ENCODE assay signal across 19 cellular contexts in the genomic region with DNA sequence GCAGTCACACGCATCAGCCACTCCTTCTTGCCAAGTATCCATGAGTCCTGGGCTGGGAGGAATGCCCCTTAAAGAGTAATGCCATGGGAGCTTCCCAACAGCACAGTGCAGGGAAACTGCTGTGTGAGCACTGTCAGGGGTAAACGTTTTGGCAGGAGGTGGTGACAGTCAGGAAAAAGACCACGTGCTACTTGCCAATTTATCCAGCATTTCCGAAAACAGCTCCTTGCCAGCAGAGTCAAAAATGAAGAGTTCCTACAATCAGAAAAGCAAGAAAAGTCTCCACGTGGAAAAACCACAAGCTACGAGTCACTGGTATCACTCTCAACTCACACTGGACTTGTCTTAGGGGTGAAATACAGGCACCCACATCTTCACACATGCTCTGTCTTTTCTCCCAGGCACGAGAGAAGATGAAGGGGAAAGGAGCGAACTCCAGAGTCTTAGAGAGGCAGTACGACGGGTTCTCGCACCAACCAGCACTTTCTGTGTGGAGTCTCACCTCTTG. TPM values are rescaled to one million over a fixed set of nuclear protein-coding genes. Genes with fewer than 3 reads are reported as not detected.
DNase-seq lines count a peak whose midpoint lies in the region; ATAC-seq and TF ChIP-seq lines count a peak whose summit lies in the region.
"Had no signal": no experiment of that assay in that cellular context is flagged by ENCODE, and none has a peak within 500 bp of the region (broad histone marks: within the 10 kb centered on the region; RNA-seq: fewer than 3 reads in every experiment).

No MANE protein-coding gene starts in this region.

- no peak overlapping the region for H3K4me3 ChIP-seq in AG10803 (ENCODE audit: low read length)
- no peak overlapping the region for H3K4me3 ChIP-seq in Karpas-422 (ENCODE audit: low read length)
- H3K4me3 ChIP-seq: transverse colon had no signal

- no peak for TF ChIP-seq CTCF in AG10803 (conservative IDR thresholded peaks at IDR 0.05; ENCODE audit: low read length)
- no peak for TF ChIP-seq CTCF in Calu3 (IDR thresholded peaks at IDR 0.05; ENCODE audit: unreplicated experiment)

- H3K36me3 Mint-ChIP-seq in T-helper 17 cell (ENCODE audit: low read depth) (no peaks in the 10 kb centered on the region), Calu3 (ENCODE audit: insufficient read depth, unreplicated experiment) (no peaks in the 10 kb centered on the region)

- no peaks in the 10 kb centered on the region for H3K9me2 ChIP-seq in Karpas-422 (replicated peaks; ENCODE audit: insufficient read depth, low read length)

- H3K9me3 ChIP-seq in Karpas-422 (ENCODE audit: low read length) (no peaks in the 10 kb centered on the region), T-helper 17 cell (ENCODE audit: control insufficient read depth, low read length, poor library complexity, severe bottlenecking) (no peaks in the 10 kb centered on the region)
- H3K9me3 ChIP-seq: Caco-2, neutrophil, transverse colon had no signal

- H3K4me3 Mint-ChIP-seq in T-helper 17 cell: no peak overlapping the region
- no peak overlapping the region for H3K4me3 Mint-ChIP-seq in Calu3 (ENCODE audit: low read depth, unreplicated experiment)
- H3K4me3 Mint-ChIP-seq: effector memory CD8-positive, alpha-beta T cell had no signal

- H2AFZ ChIP-seq in Karpas-422 (ENCODE audit: low read length): no peak overlapping the region

- no peaks in the 10 kb centered on the region for H3K27me3 ChIP-seq in Karpas-422 (ENCODE audit: low read length)
- H3K27me3 ChIP-seq: neutrophil, transverse colon had no signal

- H3K9ac ChIP-seq in Karpas-422 (ENCODE audit: low read length): no peak overlapping the region

- H3K36me3 ChIP-seq in Karpas-422 (ENCODE audit: insufficient read depth, low read length): no peaks in the 10 kb centered on the region
- H3K36me3 ChIP-seq: transverse colon had no signal

- H3K27ac ChIP-seq in Karpas-422 (ENCODE audit: low read length): no peak overlapping the region
- peak overlapping the region; percentile 83 for H3K27ac ChIP-seq in cingulate gyrus (ENCODE audit: low read depth, low read length)
- H3K27ac ChIP-seq: neutrophil, transverse colon had no signal

- no peak for ATAC-seq in T-helper 17 cell
- ATAC-seq: effector memory CD8-positive, alpha-beta T cell; SK-N-SH treated with all-trans-retinoic acid at 6 μM for 48 hours had no signal

- intact Hi-C loops in Calu3 (cut with micrococcal nuclease; ENCODE audit: unreplicated experiment): no loop called here

- H3K9me3 Mint-ChIP-seq in Calu3 (ENCODE audit: low read depth, unreplicated experiment): no peaks in the 10 kb centered on the region
- H3K9me3 Mint-ChIP-seq: activated T-helper 2 cell treated with anti-CD3 and anti-CD28 coated beads, Interferon-gamma antibody, Interleukin-2, Interleukin-4, amounts not matched to agents 10 μg/mL and 5 μg/mL and 100 μg/mL, durations not matched to agents 14 hours and 24 hours and 36 hours; effector memory CD8-positive, alpha-beta T cell had no signal

- no peak overlapping the region for H3K4me2 ChIP-seq in Karpas-422 (ENCODE audit: low read depth, low read length, poor library complexity, severe bottlenecking)

- H3K27ac Mint-ChIP-seq in T-helper 17 cell (no peak overlapping the region), Calu3 (ENCODE audit: unreplicated experiment) (no peak overlapping the region)
- H3K27ac Mint-ChIP-seq: activated T-helper 2 cell treated with anti-CD3 and anti-CD28 coated beads, Interferon-gamma antibody, Interleukin-2, Interleukin-4, amounts not matched to agents 10 μg/mL and 5 μg/mL and 100 μg/mL, durations not matched to agents 14 hours and 24 hours and 36 hours; effector memory CD8-positive, alpha-beta T cell had no signal

- H4K20me1 ChIP-seq in Karpas-422 (ENCODE audit: insufficient read depth, low read depth, low read length): no peaks in the 10 kb centered on the region

- CTCF ChIA-PET in Calu3 (lab: Charles Lee): no interaction called here

- no TSS peak for BruUV-seq in Calu3 (replicated peaks; lab: Mats Ljungman, UMichigan)

- peaks cover 9% of the 10 kb centered on the region for H3K4me1 Mint-ChIP-seq in T-helper 17 cell
- peaks cover 8% of the 10 kb centered on the region for H3K4me1 Mint-ChIP-seq in Calu3 (ENCODE audit: low read depth, unreplicated experiment)

- H3K27me3 Mint-ChIP-seq in T-helper 17 cell: no peaks in the 10 kb centered on the region
- H3K27me3 Mint-ChIP-seq in Calu3 (ENCODE audit: unreplicated experiment): no peaks in the 10 kb centered on the region
- H3K27me3 Mint-ChIP-seq: effector memory CD8-positive, alpha-beta T cell had no signal

- H3K4me1 ChIP-seq in Karpas-422 (ENCODE audit: low read length): no peaks in the 10 kb centered on the region
- H3K4me1 ChIP-seq: Caco-2 had no signal

- no peaks in the 10 kb centered on the region for H3K79me2 ChIP-seq in Karpas-422 (ENCODE audit: low read length)

- DNase-seq in AG10803 (ENCODE audit: low read depth): peak; percentile 61
- DNase-seq in Karpas-422: peak; percentile 36
- DNase-seq in midbrain (lab: John Stamatoyannopoulos, UW): peak; percentile 4
- DNase-seq in stimulated activated CD4-positive, alpha-beta T cell treated with anti-CD3 and anti-CD28 coated beads, Interleukin-15, amount 100 ng/mL, for 24 hours: no peak
- DNase-seq in T-helper 17 cell: no peak
- DNase-seq in DMS 273 (lab: John Stamatoyannopoulos, UW; ENCODE audit: unreplicated experiment): no peak
- no peak for DNase-seq in Calu3
- DNase-seq: activated CD4-positive, alpha-beta T cell treated with anti-CD3 and anti-CD28 coated beads for 1 hour; Caco-2; central memory CD4-positive, alpha-beta T cell; effector memory CD8-positive, alpha-beta T cell; stimulated activated naive CD4-positive, alpha-beta T cell treated with Interleukin-2 at 50 U/mL for 16 hours; transverse colon had no signal

RNA-seq across cellular contexts. Expression of gene IFT27, which starts 9.9 kb away (rescaled TPM):
- total RNA-seq in Karpas-422 (2014; rRNA removed; shearing (Covaris generic); ENCODE audit: low replicate concordance): 10.9 and 21.2 TPM in 2 replicates
- total RNA-seq in T-helper 17 cell (10 to 100 TPM; 14.7 to 20.7 TPM), Calu3 (2022) (41.0 and 47.0 TPM in 2 replicates)

RNA-seq across cellular contexts. Expression of gene PVALB, which starts 50.8 kb away (rescaled TPM):
- not detected in 2 replicates for total RNA-seq in Karpas-422 (2014; rRNA removed; shearing (Covaris generic); ENCODE audit: low replicate concordance)
- total RNA-seq in T-helper 17 cell: 1 to 10 TPM in 1 of 2 donors, not detected in 1; 7.4 TPM
- not detected in 2 replicates for total RNA-seq in Calu3 (2022)
- total RNA-seq: activated T-helper 2 cell treated with anti-CD3 and anti-CD28 coated beads, Interferon-gamma antibody, Interleukin-2, Interleukin-4, amounts not matched to agents 10 μg/mL and 5 μg/mL and 100 μg/mL, durations not matched to agents 14 hours and 24 hours and 36 hours; Caco-2; fibroblast of villous mesenchyme; G401 had no signal

Comparison
In these comparisons a context has a peak if more than half of its experiments do, and no peak if none do; other contexts are left out.
1. DNase-seq: peak in AG10803 (single experiment), Karpas-422 (single experiment) and midbrain (single experiment); none in stimulated activated CD4-positive, alpha-beta T cell treated with anti-CD3 and anti-CD28 coated beads, Interleukin-15, amount 100 ng/mL, for 24 hours (single experiment), T-helper 17 cell (0 of 3), DMS 273 (single experiment) and Calu3 (single experiment).